9 cellular contexts compared by ENCODE assay signal in genomic region chr4:86496094-86497060, GRCh38.
DNase-seq lines count a peak whose midpoint lies in the region; ATAC-seq, FAIRE-seq and TF ChIP-seq lines count a peak whose summit lies in the region.
"Had no signal": no experiment of that assay in that cellular context is flagged by ENCODE, and none has a peak within 500 bp of the region (broad histone marks: within the 10 kb centered on the region; RNA-seq: fewer than 3 reads in every experiment).

No MANE protein-coding gene starts in this region.

- H2AFZ ChIP-seq in keratinocyte (ENCODE audit: control insufficient read depth, low read length): peak overlapping the region; percentile 79

- no peaks in the 10 kb centered on the region for H3K36me3 Mint-ChIP-seq in CD8-positive, alpha-beta T cell
- H3K36me3 Mint-ChIP-seq: T-cell had no signal

- no peak overlapping the region for H3K27ac ChIP-seq in CD8-positive, alpha-beta T cell (ENCODE audit: low read depth, low read length)
- peak overlapping the region; percentile 75 for H3K27ac ChIP-seq in keratinocyte (ENCODE audit: control insufficient read depth, insufficient read depth, low read length)
- no peak overlapping the region for H3K27ac ChIP-seq in thoracic aorta

- H3K9me3 ChIP-seq in CD8-positive, alpha-beta T cell (ENCODE audit: low read length): no peaks in the 10 kb centered on the region
- no peaks in the 10 kb centered on the region for H3K9me3 ChIP-seq in keratinocyte (ENCODE audit: control insufficient read depth, low read depth, low read length)
- no peaks in the 10 kb centered on the region for H3K9me3 ChIP-seq in thoracic aorta

- H3K27ac Mint-ChIP-seq in CD8-positive, alpha-beta T cell: no peak overlapping the region
- H3K27ac Mint-ChIP-seq: T-cell had no signal

- H3K9ac ChIP-seq in keratinocyte (ENCODE audit: control insufficient read depth, extremely low read depth, insufficient read depth, low read length): no peak overlapping the region

- H3K4me1 Mint-ChIP-seq in CD8-positive, alpha-beta T cell (ENCODE audit: low read depth): no peaks in the 10 kb centered on the region
- H3K4me1 Mint-ChIP-seq: T-cell had no signal

- no peak overlapping the region for H3K4me3 ChIP-seq in CD8-positive, alpha-beta T cell (ENCODE audit: low read depth, low read length)
- H3K4me3 ChIP-seq in astrocyte of the spinal cord (ENCODE audit: low read depth, low read length) (no peak overlapping the region), keratinocyte (ENCODE audit: control insufficient read depth in 2 of 3, extremely low read depth in 1 of 3, insufficient read depth in 2 of 3, low read depth in 1 of 3, low read length in 3 of 3) (peak overlapping the region in 2 of 3 experiments; percentile 40 to 57), thoracic aorta (no peak overlapping the region)

- H3K9me1 ChIP-seq in keratinocyte (ENCODE audit: control insufficient read depth, extremely low read depth, insufficient read depth, low read length): no peaks in the 10 kb centered on the region

- H3K4me1 ChIP-seq in CD8-positive, alpha-beta T cell (ENCODE audit: insufficient read depth, low read length): no peaks in the 10 kb centered on the region
- H3K4me1 ChIP-seq in keratinocyte (ENCODE audit: control insufficient read depth, extremely low read depth, insufficient read depth, low read length) (peaks cover 22% of the 10 kb centered on the region), thoracic aorta (ENCODE audit: control insufficient read depth in 1 of 2, low read depth in 2 of 2) (no peaks in the 10 kb centered on the region)

- H3K27me3 Mint-ChIP-seq in CD8-positive, alpha-beta T cell (ENCODE audit: low read depth): no peaks in the 10 kb centered on the region

- dilution Hi-C loops in keratinocyte (cut with MboI; ENCODE audit: extremely low pct_ligation_motif_present, low sequenced_read_pairs): no loop called here

- FAIRE-seq in GM18507 (lab: Jason Lieb, UNC) (peak; percentile 77), keratinocyte (lab: Jason Lieb, UNC) (peak; percentile 5)

- H3K9me3 Mint-ChIP-seq in CD8-positive, alpha-beta T cell: no peaks in the 10 kb centered on the region
- H3K9me3 Mint-ChIP-seq: T-cell had no signal

- H4K20me1 ChIP-seq in keratinocyte (ENCODE audit: control insufficient read depth, extremely low read depth, insufficient read depth, low read length): no peaks in the 10 kb centered on the region

- H3K27me3 ChIP-seq in CD8-positive, alpha-beta T cell (ENCODE audit: insufficient read depth, low read length): no peaks in the 10 kb centered on the region
- no peaks in the 10 kb centered on the region for H3K27me3 ChIP-seq in keratinocyte (ENCODE audit: control insufficient read depth, extremely low read depth, insufficient read depth, low read length)
- no peaks in the 10 kb centered on the region for H3K27me3 ChIP-seq in thoracic aorta (replicated peaks; ENCODE audit: insufficient read depth)

- peak in 1 of 7 experiments; percentile 9 for DNase-seq in CD8-positive, alpha-beta T cell
- peak; percentile 5 for DNase-seq in GM18507 (ENCODE audit: extremely low spot score, insufficient read length, low read depth)
- DNase-seq in NOMO-1 treated with DMSO at 0.1 percent for 48 hours (lab: John Stamatoyannopoulos, UW; ENCODE audit: unreplicated experiment): peak; percentile 43
- peak; percentile 49 for DNase-seq in astrocyte of the spinal cord (ENCODE audit: low read depth, low spot score)
- DNase-seq in keratinocyte (ENCODE audit: low read depth, low spot score): no peak
- DNase-seq in thoracic aorta (ENCODE audit: low spot score): no peak
- no peak for DNase-seq in GF-D8 (lab: John Stamatoyannopoulos, UW)

- peak; percentile 95 for TF ChIP-seq CTCF in CD8-positive, alpha-beta T cell (IDR thresholded peaks at IDR 0.05)
- TF ChIP-seq CTCF in astrocyte of the spinal cord (IDR thresholded peaks at IDR 0.05; ENCODE audit: low read depth, low read length) (peak; percentile 85), keratinocyte (optimal IDR thresholded peaks at IDR 0.05 in 1 of 3, IDR thresholded peaks at IDR 0.05 in 1 of 3, conservative IDR thresholded peaks at IDR 0.05 in 1 of 3; ENCODE audit: extremely low read depth in 1 of 3, insufficient read depth in 2 of 3, low read length in 3 of 3) (peak; percentile 54 to 79 (median 69)), thoracic aorta (IDR thresholded peaks at IDR 0.05) (peak; percentile 83)

- intact Hi-C loops in CD8-positive, alpha-beta T cell (cut with DNase I, micrococcal nuclease): no loop called here

- no peaks in the 10 kb centered on the region for H3K79me2 ChIP-seq in keratinocyte (ENCODE audit: control insufficient read depth, insufficient read depth, low read length)

- CTCF ChIA-PET in CD8-positive, alpha-beta T cell (lab: Charles Lee): interaction anchor here (0.6 to 2.5 kb wide), 13 partner anchors 8 to 602 kb away, joined by 3 to 7 read pairs (median 3); no protein-coding TSS in a partner anchor

- POLR2A ChIA-PET in CD8-positive, alpha-beta T cell (lab: Charles Lee): no interaction called here

- H3K36me3 ChIP-seq in CD8-positive, alpha-beta T cell (ENCODE audit: insufficient read depth, low read length): no peaks in the 10 kb centered on the region
- H3K36me3 ChIP-seq in keratinocyte (ENCODE audit: control insufficient read depth in 2 of 2, extremely low read depth in 1 of 2, insufficient read depth in 2 of 2, low read length in 2 of 2): no peaks in the 10 kb centered on the region
- H3K36me3 ChIP-seq in thoracic aorta: no peaks in the 10 kb centered on the region

- H3K4me3 Mint-ChIP-seq in CD8-positive, alpha-beta T cell: no peak overlapping the region
- H3K4me3 Mint-ChIP-seq: T-cell had no signal

- peak overlapping the region; percentile 85 for H3K4me2 ChIP-seq in keratinocyte (ENCODE audit: control insufficient read depth, extremely low read depth, insufficient read depth, low read depth, low read length)

- ATAC-seq in CD8-positive, alpha-beta T cell: no peak
- ATAC-seq in thoracic aorta (ENCODE audit: insufficient number of reproducible peaks, low FRiP score, low read depth) (no peak), HG02571 (IDR thresholded peaks at IDR 0.05; ENCODE audit: unreplicated experiment) (no peak)
- ATAC-seq: T-cell had no signal

- in situ Hi-C loops in astrocyte of the spinal cord (cut with HindIII; ENCODE audit: low sequenced_read_pairs): no loop called here

Comparison
In these comparisons a context has a peak if more than half of its experiments do, and no peak if none do; other contexts are left out.
1. DNase-seq: peak in GM18507 (single experiment), NOMO-1 treated with DMSO at 0.1 percent for 48 hours (single experiment) and astrocyte of the spinal cord (single experiment); none in keratinocyte (single experiment), thoracic aorta (single experiment) and GF-D8 (single experiment).
2. H3K4me3 ChIP-seq: peak in keratinocyte (2 of 3); none in CD8-positive, alpha-beta T cell (single experiment), astrocyte of the spinal cord (single experiment) and thoracic aorta (single experiment).
3. Peak in every context shown above with its lines, with median percentiles within 50 percentile points of each other: CTCF ChIP-seq.